9 cellular contexts compared by ENCODE assay signal in the genomic region with DNA sequence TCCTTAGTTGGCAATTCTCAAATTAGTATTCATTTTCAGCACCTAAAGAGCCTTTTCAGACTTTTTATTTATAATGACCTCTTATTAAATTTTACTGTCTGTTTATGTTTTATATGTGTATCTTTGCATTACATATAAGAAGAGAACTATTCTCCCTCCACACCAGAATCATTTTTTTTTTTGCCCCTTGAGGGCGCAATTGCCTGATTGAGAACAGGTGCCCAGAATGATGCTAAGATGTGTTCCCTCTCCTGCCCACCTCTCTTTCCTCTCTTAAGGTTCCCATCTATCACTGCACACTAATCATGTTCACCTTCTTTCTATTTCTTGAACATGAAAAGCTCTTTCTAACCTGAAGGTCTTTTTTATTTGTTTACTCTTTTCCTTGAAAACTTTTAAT. TPM values are rescaled to one million over a fixed set of nuclear protein-coding genes. Genes with fewer than 3 reads are reported as not detected.
DNase-seq lines count a peak whose midpoint lies in the region; ATAC-seq, FAIRE-seq and TF ChIP-seq lines count a peak whose summit lies in the region.
"Had no signal": no experiment of that assay in that cellular context is flagged by ENCODE, and none has a peak within 500 bp of the region (broad histone marks: within the 10 kb centered on the region; RNA-seq: fewer than 3 reads in every experiment).

No MANE protein-coding gene starts in this region.

- H3K23ac ChIP-seq in H1 (ENCODE audit: insufficient read length), result no peak overlapping the region

- FAIRE-seq in H1 (lab: Jason Lieb, UNC), result no peak

- no peak for TF ChIP-seq EP300 in H1 (IDR thresholded peaks at IDR 0.05; ENCODE audit: borderline replicate concordance in 1 of 2, low read depth in 2 of 2, low read length in 2 of 2)
- no peak for TF ChIP-seq EP300 in upper lobe of left lung (IDR thresholded peaks at IDR 0.05)

- TF ChIP-seq POLR2A in H1 (IDR thresholded peaks at IDR 0.05; ENCODE audit: control extremely low read depth in 1 of 2, low read depth in 2 of 2, low read length in 2 of 2), result no peak
- TF ChIP-seq POLR2A in upper lobe of left lung (IDR thresholded peaks at IDR 0.05), result no peak

- no peak overlapping the region for H4K91ac ChIP-seq in H1 (replicated peaks; ENCODE audit: insufficient read length, low read length)

- H3K4me1 ChIP-seq in H1 (replicated peaks in 1 of 4; ENCODE audit: control insufficient read depth in 3 of 4, insufficient read depth in 4 of 4, low read length in 3 of 4) (no peaks in the 10 kb centered on the region), upper lobe of left lung (peaks cover 0 to 5% (median 0%) of the 10 kb centered on the region in 4 donors)

- H2AK5ac ChIP-seq in H1 (ENCODE audit: low read depth, low read length), result no peak overlapping the region

- CTCF ChIA-PET in H1 (lab: Charles Lee; ENCODE audit: partially characterized antibody), result interaction anchor here (0.7 to 2.5 kb wide), 8 partner anchors 9 to 474 kb away, joined by 3 to 10 read pairs (median 3); no protein-coding TSS in a partner anchor

- no peak overlapping the region for H2BK120ac ChIP-seq in H1 (replicated peaks; ENCODE audit: low read depth, low read length)

- H2BK5ac ChIP-seq in H1 (ENCODE audit: low read depth, low read length), result no peak overlapping the region

- H3K14ac ChIP-seq in H1 (ENCODE audit: insufficient read length), result no peak overlapping the region

- H3K36me3 ChIP-seq in H1 (ENCODE audit: control insufficient read depth in 2 of 4, insufficient read depth in 4 of 4, low read length in 3 of 4) (no peaks in the 10 kb centered on the region), upper lobe of left lung (no peaks in the 10 kb centered on the region)

- DNase-seq in D341Med (ENCODE audit: low spot score) (peak; percentile 62), NCI-H1092 treated with DMSO at 0.1 percent for 48 hours (lab: John Stamatoyannopoulos, UW) (peak; percentile 67), H1 (ENCODE audit: low read depth in 1 of 2, low spot score in 2 of 2) (no peak), KG1 (lab: John Stamatoyannopoulos, UW) (no peak), AG20443 (ENCODE audit: low spot score) (no peak), upper lobe of left lung (no peak)

- no peaks in the 10 kb centered on the region for H4K20me1 ChIP-seq in H1 (replicated peaks in 1 of 2; ENCODE audit: control insufficient read depth in 1 of 2, insufficient read depth in 2 of 2, low read length in 2 of 2)

- H3K27me3 ChIP-seq in H1 (replicated peaks in 1 of 4; ENCODE audit: control insufficient read depth in 3 of 4, extremely low read depth in 1 of 4, insufficient read depth in 3 of 4, low read length in 3 of 4), result no peaks in the 10 kb centered on the region
- H3K27me3 ChIP-seq in upper lobe of left lung, result no peaks in the 10 kb centered on the region

- TF ChIP-seq CTCF in H1 (IDR thresholded peaks at IDR 0.05; ENCODE audit: control extremely low read depth in 1 of 3, insufficient read depth in 1 of 3, low read depth in 1 of 3, low read length in 3 of 3) (peak in 2 of 3 experiments; percentile 45 to 51; a peak in 3 of 4 replicates), upper lobe of left lung (IDR thresholded peaks at IDR 0.05) (peak in 1 of 6 experiments; percentile 16)

- no peak overlapping the region for H2AFZ ChIP-seq in H1 (ENCODE audit: low read length)

- H3K79me1 ChIP-seq in H1 (ENCODE audit: low read depth, low read length), result no peaks in the 10 kb centered on the region

- no peak overlapping the region for H3K4me2 ChIP-seq in H1 (ENCODE audit: insufficient read depth in 1 of 2, low read depth in 2 of 2, low read length in 2 of 2)

- H3K4me3 ChIP-seq in H1 (ENCODE audit: extremely low read depth in 1 of 4, insufficient read depth in 2 of 4, low read depth in 3 of 4, low read length in 4 of 4) (no peak overlapping the region), upper lobe of left lung (no peak overlapping the region)
- H3K4me3 ChIP-seq: SK-N-MC had no signal

- TF ChIP-seq RAD21 in H1 (IDR thresholded peaks at IDR 0.05 in 1 of 2, conservative IDR thresholded peaks at IDR 0.05 in 1 of 2; ENCODE audit: low read depth in 2 of 2, low read length in 2 of 2), result peak; percentile 74 to 76

- H3K4ac ChIP-seq in H1 (replicated peaks; ENCODE audit: insufficient read length, low read depth, low read length), result no peak overlapping the region

- H3K9ac ChIP-seq in H1 (replicated peaks in 1 of 4; ENCODE audit: extremely low read depth in 1 of 4, low read depth in 3 of 4, low read length in 3 of 4), result no peak overlapping the region

- H4K5ac ChIP-seq in H1 (ENCODE audit: insufficient read length, low read depth, low read length), result no peak overlapping the region

- H4K8ac ChIP-seq in H1 (ENCODE audit: extremely low read depth, insufficient read depth, low read length), result no peak overlapping the region

- no peak overlapping the region for H3K18ac ChIP-seq in H1 (ENCODE audit: extremely low read depth, low read length)

- POLR2A ChIA-PET in H1 (lab: Charles Lee; ENCODE audit: partially characterized antibody), result no interaction called here

- H3K27ac ChIP-seq in H1 (ENCODE audit: low read depth, low read length) (no peak overlapping the region), upper lobe of left lung (no peak overlapping the region)
- H3K27ac ChIP-seq: SK-N-MC had no signal

- no peaks in the 10 kb centered on the region for H3K23me2 ChIP-seq in H1 (ENCODE audit: low read depth, low read length)

- H2BK12ac ChIP-seq in H1 (ENCODE audit: low read depth, low read length), result no peak overlapping the region

- peak; percentile 65 for ATAC-seq in GM19372 (IDR thresholded peaks at IDR 0.05; ENCODE audit: low read depth, unreplicated experiment)
- ATAC-seq in HG03108 (IDR thresholded peaks at IDR 0.05; ENCODE audit: unreplicated experiment), result no peak
- no peak for ATAC-seq in upper lobe of left lung (ENCODE audit: low FRiP score in 2 of 2)

- no peak overlapping the region for H3K56ac ChIP-seq in H1 (replicated peaks; ENCODE audit: insufficient read length, low read depth, low read length)

- H3K9me3 ChIP-seq in H1 (ENCODE audit: insufficient read depth in 2 of 2, low read depth in 1 of 2, low read length in 1 of 2) (no peaks in the 10 kb centered on the region), upper lobe of left lung (no peaks in the 10 kb centered on the region)

- no peak overlapping the region for H2BK20ac ChIP-seq in H1 (ENCODE audit: low read length)

- 29% methylated on average over 1 of the region's 1 CpG; no CpG with 5 or more reads in 1 of the 2 experiments for WGBS in H1 (ENCODE audit: extremely low coverage in 1 of 2, insufficient coverage in 1 of 2, insufficient read length in 1 of 2, insufficient replicate concordance in 2 of 2, low coverage in 1 of 2, low lambda C conversion rate in 2 of 2, missing lambda C conversion rate in 1 of 2), 2 experiments
- 42 to 56% methylated on average over 1 of the region's 1 CpG for WGBS in upper lobe of left lung, 2 donors

- no peak overlapping the region for H2BK15ac ChIP-seq in H1 (ENCODE audit: low read length)

- no peaks in the 10 kb centered on the region for H3K79me2 ChIP-seq in H1 (ENCODE audit: control insufficient read depth in 1 of 2, insufficient read depth in 2 of 2, low read length in 2 of 2)

TF ChIP-seq in H1, 55 proteins besides CTCF, POLR2A, EP300 and RAD21 (continues in another document):
- TF ChIP-seq TBP (IDR thresholded peaks at IDR 0.05; ENCODE audit: low read depth, low read length) (no peak), NANOG (IDR thresholded peaks at IDR 0.05; ENCODE audit: insufficient read depth, low read depth, low read length, poor library complexity, severe bottlenecking) (no peak), KDM5A (IDR thresholded peaks at IDR 0.05; ENCODE audit: low read length) (no peak), SRF (IDR thresholded peaks at IDR 0.05; ENCODE audit: low read depth, low read length) (no peak), HDAC6 (IDR thresholded peaks at IDR 0.05; ENCODE audit: low read depth, low read length) (no peak), ATF2 (IDR thresholded peaks at IDR 0.05; ENCODE audit: low read length) (no peak), EZH2 (IDR thresholded peaks at IDR 0.05; ENCODE audit: low read depth, low read length, severe bottlenecking) (no peak), RFX5 (IDR thresholded peaks at IDR 0.05; ENCODE audit: borderline replicate concordance, low read depth, low read length) (no peak), GTF2F1 (IDR thresholded peaks at IDR 0.05; ENCODE audit: borderline replicate concordance, low read depth, low read length) (no peak)

RNA-seq across cellular contexts. Expression of gene ADAM29, which starts 44.2 kb away (rescaled TPM):
- not detected in 2 replicates for total RNA-seq in H1 (2021; fragmentation: NEBNext Ultra II Directional; extraction: Animal tissue kit (Norgen Biotek cat#: 25700))
- polyA plus RNA-seq in H1 (2011; rRNA removed), result 0.03 TPM in 1 of 2 replicates, not detected in the other
- polyA plus RNA-seq in H1 (2011; cell fraction: cytosol; rRNA removed), result 0.04 TPM
- 0.07 TPM for polyA plus RNA-seq in H1 (2011; cell fraction: nucleus; rRNA removed)
- polyA plus RNA-seq in H1 (2012, experiment 1 of 2), result 0.10 TPM in 1 of 4 replicates, not detected in the others
- not detected for polyA plus RNA-seq in H1 (2012, experiment 2 of 2)
- polyA plus RNA-seq in H1 (2013, experiment 1 of 2), result 0.04 TPM
- 0.02 TPM for polyA plus RNA-seq in H1 (2013, experiment 2 of 2)
- polyA minus RNA-seq in H1 (2011; rRNA and poly(A)+ RNA removed), result not detected in 2 replicates
- not detected for polyA minus RNA-seq in H1 (2011; cell fraction: cytosol; rRNA and poly(A)+ RNA removed)
- 0.50 TPM for polyA minus RNA-seq in H1 (2011; cell fraction: nucleus; rRNA and poly(A)+ RNA removed)
- not detected for total RNA-seq in upper lobe of left lung

RNA-seq across cellular contexts. Expression of gene GLRA3, which starts 44.9 kb away (rescaled TPM):
- not detected in 2 replicates for total RNA-seq in H1 (2021; fragmentation: NEBNext Ultra II Directional; extraction: Animal tissue kit (Norgen Biotek cat#: 25700))
- polyA plus RNA-seq in H1 (2011; rRNA removed), result 0.02 TPM in 1 of 2 replicates, not detected in the other
- 0.03 TPM for polyA plus RNA-seq in H1 (2011; cell fraction: cytosol; rRNA removed)
- polyA plus RNA-seq in H1 (2011; cell fraction: nucleus; rRNA removed), result 0.03 TPM
- polyA plus RNA-seq in H1 (2012, experiment 1 of 2), result 0.03 TPM in 1 of 4 replicates, not detected in the others
- polyA plus RNA-seq in H1 (2012, experiment 2 of 2), result not detected
- 0.10 TPM for polyA plus RNA-seq in H1 (2013, experiment 1 of 2)
- polyA plus RNA-seq in H1 (2013, experiment 2 of 2), result 0.09 TPM
- polyA minus RNA-seq in H1 (2011; rRNA and poly(A)+ RNA removed), result 0.05 and 0.13 TPM in 2 replicates
- not detected for polyA minus RNA-seq in H1 (2011; cell fraction: cytosol; rRNA and poly(A)+ RNA removed)
- polyA minus RNA-seq in H1 (2011; cell fraction: nucleus; rRNA and poly(A)+ RNA removed), result 0.60 TPM
- under 1 TPM in 3 of 6 donors, not detected in 3; 0.03 to 0.33 (median 0.15) TPM for total RNA-seq in upper lobe of left lung

Comparison
In these comparisons a context has a peak if more than half of its experiments do, and no peak if none do; other contexts are left out.
1. DNase-seq: peak in D341Med (single experiment) and NCI-H1092 treated with DMSO at 0.1 percent for 48 hours (single experiment); none in H1 (0 of 2), KG1 (single experiment), AG20443 (single experiment) and upper lobe of left lung (0 of 2).